1 cellular context compared by ENCODE assay signal in the genomic region with DNA sequence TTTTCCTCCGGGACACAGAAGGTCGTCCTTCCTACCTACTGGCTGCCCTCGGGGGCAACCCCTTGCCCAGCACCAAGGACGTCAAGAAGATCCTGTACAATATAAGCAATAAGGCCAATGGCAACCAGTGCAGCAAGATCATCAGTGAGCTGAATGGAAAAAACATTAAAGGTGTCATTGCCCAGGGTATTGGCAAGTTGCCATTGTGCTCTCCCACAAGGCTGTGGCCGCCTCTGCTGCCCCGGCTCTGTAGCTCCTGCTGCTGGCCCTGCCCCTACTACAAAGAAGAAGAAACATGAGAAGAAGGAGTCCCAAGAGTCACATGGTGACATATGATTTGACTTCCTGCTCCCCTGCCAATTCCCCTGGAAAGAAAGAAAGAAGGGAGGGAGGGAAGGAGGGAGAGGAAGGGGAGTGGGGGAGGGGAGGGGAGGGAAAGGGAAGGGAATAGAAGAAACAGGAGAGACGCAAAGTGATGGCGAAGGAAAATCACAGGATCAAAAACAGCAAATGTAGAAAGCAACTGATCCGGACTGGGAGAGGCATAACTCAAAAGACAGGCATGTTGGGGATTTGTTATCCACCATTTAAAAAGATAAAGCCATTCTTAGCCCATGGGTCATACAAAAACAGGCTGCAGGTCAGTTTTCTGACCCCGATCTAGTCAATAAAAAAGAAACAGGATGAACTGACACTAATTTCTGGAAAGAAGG.
A peak's percentile ranks its signal among the peaks of the same experiment; 100 is the strongest.
TF ChIP-seq lines count a peak whose summit lies in the region.

No MANE protein-coding gene starts in this region.

TF ChIP-seq in HCT116, 20 proteins besides CTCF, POLR2A, EP300 and RAD21 (continued from another document):
- TF ChIP-seq, protein P1, sequence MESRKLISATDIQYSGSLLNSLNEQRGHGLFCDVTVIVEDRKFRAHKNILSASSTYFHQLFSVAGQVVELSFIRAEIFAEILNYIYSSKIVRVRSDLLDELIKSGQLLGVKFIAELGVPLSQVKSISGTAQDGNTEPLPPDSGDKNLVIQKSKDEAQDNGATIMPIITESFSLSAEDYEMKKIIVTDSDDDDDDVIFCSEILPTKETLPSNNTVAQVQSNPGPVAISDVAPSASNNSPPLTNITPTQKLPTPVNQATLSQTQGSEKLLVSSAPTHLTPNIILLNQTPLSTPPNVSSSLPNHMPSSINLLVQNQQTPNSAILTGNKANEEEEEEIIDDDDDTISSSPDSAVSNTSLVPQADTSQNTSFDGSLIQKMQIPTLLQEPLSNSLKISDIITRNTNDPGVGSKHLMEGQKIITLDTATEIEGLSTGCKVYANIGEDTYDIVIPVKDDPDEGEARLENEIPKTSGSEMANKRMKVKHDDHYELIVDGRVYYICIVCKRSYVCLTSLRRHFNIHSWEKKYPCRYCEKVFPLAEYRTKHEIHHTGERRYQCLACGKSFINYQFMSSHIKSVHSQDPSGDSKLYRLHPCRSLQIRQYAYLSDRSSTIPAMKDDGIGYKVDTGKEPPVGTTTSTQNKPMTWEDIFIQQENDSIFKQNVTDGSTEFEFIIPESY (IDR thresholded peaks at IDR 0.05; ENCODE audit: extremely low read depth, insufficient replicate concordance, low read length): no peak
- no peak for TF ChIP-seq ZNF274 (IDR thresholded peaks at IDR 0.05; ENCODE audit: low read depth, low read length)
- TF ChIP-seq ZFX (IDR thresholded peaks at IDR 0.05): no peak
- TF ChIP-seq SP1 (IDR thresholded peaks at IDR 0.05; ENCODE audit: low read depth): peak; percentile 19; the same call in 1 of the 2 replicates
- TF ChIP-seq, protein P2, sequence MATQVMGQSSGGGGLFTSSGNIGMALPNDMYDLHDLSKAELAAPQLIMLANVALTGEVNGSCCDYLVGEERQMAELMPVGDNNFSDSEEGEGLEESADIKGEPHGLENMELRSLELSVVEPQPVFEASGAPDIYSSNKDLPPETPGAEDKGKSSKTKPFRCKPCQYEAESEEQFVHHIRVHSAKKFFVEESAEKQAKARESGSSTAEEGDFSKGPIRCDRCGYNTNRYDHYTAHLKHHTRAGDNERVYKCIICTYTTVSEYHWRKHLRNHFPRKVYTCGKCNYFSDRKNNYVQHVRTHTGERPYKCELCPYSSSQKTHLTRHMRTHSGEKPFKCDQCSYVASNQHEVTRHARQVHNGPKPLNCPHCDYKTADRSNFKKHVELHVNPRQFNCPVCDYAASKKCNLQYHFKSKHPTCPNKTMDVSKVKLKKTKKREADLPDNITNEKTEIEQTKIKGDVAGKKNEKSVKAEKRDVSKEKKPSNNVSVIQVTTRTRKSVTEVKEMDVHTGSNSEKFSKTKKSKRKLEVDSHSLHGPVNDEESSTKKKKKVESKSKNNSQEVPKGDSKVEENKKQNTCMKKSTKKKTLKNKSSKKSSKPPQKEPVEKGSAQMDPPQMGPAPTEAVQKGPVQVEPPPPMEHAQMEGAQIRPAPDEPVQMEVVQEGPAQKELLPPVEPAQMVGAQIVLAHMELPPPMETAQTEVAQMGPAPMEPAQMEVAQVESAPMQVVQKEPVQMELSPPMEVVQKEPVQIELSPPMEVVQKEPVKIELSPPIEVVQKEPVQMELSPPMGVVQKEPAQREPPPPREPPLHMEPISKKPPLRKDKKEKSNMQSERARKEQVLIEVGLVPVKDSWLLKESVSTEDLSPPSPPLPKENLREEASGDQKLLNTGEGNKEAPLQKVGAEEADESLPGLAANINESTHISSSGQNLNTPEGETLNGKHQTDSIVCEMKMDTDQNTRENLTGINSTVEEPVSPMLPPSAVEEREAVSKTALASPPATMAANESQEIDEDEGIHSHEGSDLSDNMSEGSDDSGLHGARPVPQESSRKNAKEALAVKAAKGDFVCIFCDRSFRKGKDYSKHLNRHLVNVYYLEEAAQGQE (IDR thresholded peaks at IDR 0.05; ENCODE audit: low read depth): no peak
- no peak for TF ChIP-seq SIN3A (IDR thresholded peaks at IDR 0.05; ENCODE audit: low read depth)
- no peak for TF ChIP-seq CBX3 (IDR thresholded peaks at IDR 0.05; ENCODE audit: low read depth)
- TF ChIP-seq POLR2AphosphoS5 (IDR thresholded peaks at IDR 0.05; ENCODE audit: low read depth, low read length): 0 out of 2 replicates have a peak, but pooled peaks have one; percentile 24
- no peak for TF ChIP-seq EZH2 (IDR thresholded peaks at IDR 0.05)
